19 cellular contexts compared by ENCODE assay signal in genomic region chr22:45144928-45145327, GRCh38. TPM values are rescaled to one million over a fixed set of nuclear protein-coding genes. Genes with fewer than 3 reads are reported as not detected.
DNase-seq lines count a peak whose midpoint lies in the region; ATAC-seq, FAIRE-seq and TF ChIP-seq lines count a peak whose summit lies in the region.
"Had no signal": no experiment of that assay in that cellular context is flagged by ENCODE, and none has a peak within 500 bp of the region (broad histone marks: within the 10 kb centered on the region; RNA-seq: fewer than 3 reads in every experiment).

No MANE protein-coding gene starts in this region.

- H3K36me3 ChIP-seq in IMR-90 (ENCODE audit: control insufficient read depth, insufficient read depth, low read length) (no peaks in the 10 kb centered on the region), H1 (ENCODE audit: control insufficient read depth in 2 of 4, insufficient read depth in 4 of 4, low read length in 3 of 4) (peaks cover 0 to 9% (median 4%) of the 10 kb centered on the region in 4 experiments; a peak in 4 of 8 replicates), osteoblast (ENCODE audit: insufficient read depth, low read length) (peaks cover under 1% of the 10 kb centered on the region), lower lobe of right lung (no peaks in the 10 kb centered on the region)

- no peak for FAIRE-seq in H1 (lab: Jason Lieb, UNC)
- FAIRE-seq: A549, G401.6, GM12892 had no signal

- TF ChIP-seq RAD21 in IMR-90 (IDR thresholded peaks at IDR 0.05; ENCODE audit: low read length) (no peak), H1 (IDR thresholded peaks at IDR 0.05 in 1 of 2, conservative IDR thresholded peaks at IDR 0.05 in 1 of 2; ENCODE audit: low read depth in 2 of 2, low read length in 2 of 2) (no peak)

- CTCF ChIA-PET in IMR-90 (lab: Yijun Ruan, JAX) (interaction anchor here (0.8 kb wide), 1 partner anchor 18 kb away, joined by 3 read pairs; no protein-coding TSS in a partner anchor), H1 (lab: Charles Lee; ENCODE audit: partially characterized antibody) (interaction anchor here (1.0 kb wide), 1 partner anchor 20 kb away, joined by 3 read pairs; no protein-coding TSS in a partner anchor)

- no peak for TF ChIP-seq EP300 in H1 (IDR thresholded peaks at IDR 0.05; ENCODE audit: borderline replicate concordance in 1 of 2, low read depth in 2 of 2, low read length in 2 of 2)

- H3K14ac ChIP-seq in IMR-90 (replicated peaks; ENCODE audit: low read depth, low read length) (no peak overlapping the region), H1 (ENCODE audit: insufficient read length) (no peak overlapping the region)

- no peak overlapping the region for H2AK9ac ChIP-seq in IMR-90 (replicated peaks; ENCODE audit: low read depth, low read length, poor library complexity)

- TF ChIP-seq CTCF in IMR-90 (conservative IDR thresholded peaks at IDR 0.05; ENCODE audit: low read depth, low read length) (no peak), H1 (IDR thresholded peaks at IDR 0.05; ENCODE audit: control extremely low read depth in 1 of 3, insufficient read depth in 1 of 3, low read depth in 1 of 3, low read length in 3 of 3) (no peak), osteoblast (IDR thresholded peaks at IDR 0.05; ENCODE audit: extremely low read depth, low read depth, low read length) (no peak), lower lobe of right lung (IDR thresholded peaks at IDR 0.05) (no peak)

- H3K9me3 ChIP-seq in IMR-90 (ENCODE audit: control insufficient read depth, insufficient read depth, low read length) (peaks cover 2% of the 10 kb centered on the region; the same call in 1 of the 2 replicates), H1 (ENCODE audit: insufficient read depth in 2 of 2, low read depth in 1 of 2, low read length in 1 of 2) (peaks cover 0 to 4% of the 10 kb centered on the region in 2 experiments; a peak in 1 of 4 replicates), osteoblast (ENCODE audit: low read depth, low read length) (no peaks in the 10 kb centered on the region), lower lobe of right lung (no peaks in the 10 kb centered on the region)
- H3K9me3 ChIP-seq: Caco-2 had no signal

- in situ Hi-C loops in IMR-90 (cut with MboI; ENCODE audit: low sequenced_read_pairs) (no loop called here), SK-MEL-5 (cut with HindIII; ENCODE audit: low pct_unique_long_range_greater_than_20kb, low sequenced_read_pairs) (no loop called here)

- no peak overlapping the region for H3K56ac ChIP-seq in IMR-90 (ENCODE audit: extremely low read depth, insufficient read depth, low read length)
- H3K56ac ChIP-seq in H1 (replicated peaks; ENCODE audit: insufficient read length, low read depth, low read length) = peak overlapping the region; percentile 36

- H3K9ac ChIP-seq in IMR-90 (ENCODE audit: low read depth, low read length) (no peak overlapping the region), H1 (replicated peaks in 1 of 4; ENCODE audit: extremely low read depth in 1 of 4, low read depth in 3 of 4, low read length in 3 of 4) (no peak overlapping the region)

- H3K79me2 ChIP-seq in H1 (ENCODE audit: control insufficient read depth in 1 of 2, insufficient read depth in 2 of 2, low read length in 2 of 2) = no peaks in the 10 kb centered on the region
- peaks cover 29% of the 10 kb centered on the region for H3K79me2 ChIP-seq in osteoblast (ENCODE audit: insufficient read depth, low read length)

- H3K27ac Mint-ChIP-seq in activated T-helper 2 cell treated with anti-CD3 and anti-CD28 coated beads, Interferon-gamma antibody, Interleukin-2, Interleukin-4, amounts not matched to agents 10 μg/mL and 5 μg/mL and 100 μg/mL, durations not matched to agents 14 hours and 24 hours and 36 hours = no peak overlapping the region
- H3K27ac Mint-ChIP-seq: CD8-positive, alpha-beta T cell had no signal

- no peaks in the 10 kb centered on the region for H3K4me1 Mint-ChIP-seq in activated T-helper 2 cell treated with anti-CD3 and anti-CD28 coated beads, Interferon-gamma antibody, Interleukin-2, Interleukin-4, amounts not matched to agents 10 μg/mL and 5 μg/mL and 100 μg/mL, durations not matched to agents 14 hours and 24 hours and 36 hours (ENCODE audit: low read depth)

- H2AK5ac ChIP-seq in IMR-90 (ENCODE audit: low read depth, low read length) = no peak overlapping the region
- no peak overlapping the region for H2AK5ac ChIP-seq in H1 (ENCODE audit: low read depth, low read length)

- WGBS in IMR-90 (ENCODE audit: extremely low coverage in 2 of 2, insufficient read length in 1 of 2), 2 experiments = no CpG with 5 or more reads among the region's 1 CpG
- 84% methylated on average over 1 of the region's 1 CpG; no CpG with 5 or more reads in 1 of the 2 experiments for WGBS in H1 (ENCODE audit: extremely low coverage in 1 of 2, insufficient coverage in 1 of 2, insufficient read length in 1 of 2, insufficient replicate concordance in 2 of 2, low coverage in 1 of 2, low lambda C conversion rate in 2 of 2, missing lambda C conversion rate in 1 of 2), 2 experiments

- no peaks in the 10 kb centered on the region for H3K27me3 Mint-ChIP-seq in activated T-helper 2 cell treated with anti-CD3 and anti-CD28 coated beads, Interferon-gamma antibody, Interleukin-2, Interleukin-4, amounts not matched to agents 10 μg/mL and 5 μg/mL and 100 μg/mL, durations not matched to agents 14 hours and 24 hours and 36 hours (ENCODE audit: low read depth)

- H3K18ac ChIP-seq in IMR-90 (ENCODE audit: low read depth, low read length) (no peak overlapping the region), H1 (ENCODE audit: extremely low read depth, low read length) (no peak overlapping the region)

- H2BK15ac ChIP-seq in IMR-90 (ENCODE audit: low read depth, low read length) (no peak overlapping the region), H1 (ENCODE audit: low read length) (no peak overlapping the region)

- H2AFZ ChIP-seq in IMR-90 (replicated peaks; ENCODE audit: low read length, poor library complexity) = no peak overlapping the region
- no peak overlapping the region for H2AFZ ChIP-seq in H1 (ENCODE audit: low read length)
- H2AFZ ChIP-seq in osteoblast (ENCODE audit: low read length) = no peak overlapping the region

- no peak overlapping the region for H2BK12ac ChIP-seq in H1 (ENCODE audit: low read depth, low read length)

- H4K8ac ChIP-seq in IMR-90 (ENCODE audit: low read depth in 2 of 2, low read length in 2 of 2) (no peak overlapping the region), H1 (ENCODE audit: extremely low read depth, insufficient read depth, low read length) (no peak overlapping the region)

- H3K27me3 ChIP-seq in IMR-90 (ENCODE audit: control insufficient read depth, insufficient read depth, low read length) = no peaks in the 10 kb centered on the region
- H3K27me3 ChIP-seq in H1 (replicated peaks in 1 of 4; ENCODE audit: control insufficient read depth in 3 of 4, extremely low read depth in 1 of 4, insufficient read depth in 3 of 4, low read length in 3 of 4) = no peaks in the 10 kb centered on the region
- H3K27me3 ChIP-seq in osteoblast (ENCODE audit: insufficient read depth, low read length) = no peaks in the 10 kb centered on the region
- no peaks in the 10 kb centered on the region for H3K27me3 ChIP-seq in lower lobe of right lung (ENCODE audit: low read depth)

- no peaks in the 10 kb centered on the region for H3K9me1 ChIP-seq in IMR-90 (ENCODE audit: insufficient read depth, low read length)

- H3K36me3 Mint-ChIP-seq in activated T-helper 2 cell treated with anti-CD3 and anti-CD28 coated beads, Interferon-gamma antibody, Interleukin-2, Interleukin-4, amounts not matched to agents 10 μg/mL and 5 μg/mL and 100 μg/mL, durations not matched to agents 14 hours and 24 hours and 36 hours (ENCODE audit: low read depth) = peaks cover 5% of the 10 kb centered on the region
- H3K36me3 Mint-ChIP-seq: CD8-positive, alpha-beta T cell had no signal

- H3K9me3 Mint-ChIP-seq in activated T-helper 2 cell treated with anti-CD3 and anti-CD28 coated beads, Interferon-gamma antibody, Interleukin-2, Interleukin-4, amounts not matched to agents 10 μg/mL and 5 μg/mL and 100 μg/mL, durations not matched to agents 14 hours and 24 hours and 36 hours = no peaks in the 10 kb centered on the region
- H3K9me3 Mint-ChIP-seq: CD8-positive, alpha-beta T cell had no signal

- no peak overlapping the region for H4K91ac ChIP-seq in IMR-90 (ENCODE audit: insufficient read depth, low read depth, low read length)
- no peak overlapping the region for H4K91ac ChIP-seq in H1 (replicated peaks; ENCODE audit: insufficient read length, low read length)

- no peaks in the 10 kb centered on the region for H3K23me2 ChIP-seq in H1 (ENCODE audit: low read depth, low read length)

- intact Hi-C loops in IMR-90 (cut with micrococcal nuclease) = no loop called here
- intact Hi-C loops in lower lobe of right lung (cut with DNase I) = no loop called here
- intact Hi-C loops in activated T-helper 2 cell treated with anti-CD3 and anti-CD28 coated beads, Interferon-gamma antibody, Interleukin-2, Interleukin-4, amounts not matched to agents 10 μg/mL and 5 μg/mL and 100 μg/mL, durations not matched to agents 14 hours and 24 hours and 36 hours (cut with micrococcal nuclease) = no loop called here

- H2BK120ac ChIP-seq in IMR-90 (ENCODE audit: low read depth, low read length) (no peak overlapping the region), H1 (replicated peaks; ENCODE audit: low read depth, low read length) (no peak overlapping the region)

- H3K4ac ChIP-seq in IMR-90 (ENCODE audit: low read depth, low read length) (no peak overlapping the region), H1 (replicated peaks; ENCODE audit: insufficient read length, low read depth, low read length) (no peak overlapping the region)

- dilution Hi-C loops in IMR-90 (cut with HindIII; ENCODE audit: low sequenced_read_pairs, unreplicated experiment) = no loop called here

- H4K20me1 ChIP-seq in IMR-90 (ENCODE audit: insufficient read depth, low read length) (no peaks in the 10 kb centered on the region; the same call in 1 of the 2 replicates), H1 (replicated peaks in 1 of 2; ENCODE audit: control insufficient read depth in 1 of 2, insufficient read depth in 2 of 2, low read length in 2 of 2) (no peaks in the 10 kb centered on the region), osteoblast (ENCODE audit: insufficient read depth, low read length) (no peaks in the 10 kb centered on the region)

- ATAC-seq in IMR-90 (ENCODE audit: low read depth) (no peak), lower lobe of right lung (no peak)
- ATAC-seq: A549; CD8-positive, alpha-beta T cell had no signal

- no peak overlapping the region for H3K4me2 ChIP-seq in IMR-90 (ENCODE audit: low read depth, low read length)
- H3K4me2 ChIP-seq in H1 (ENCODE audit: insufficient read depth in 1 of 2, low read depth in 2 of 2, low read length in 2 of 2) = no peak overlapping the region
- H3K4me2 ChIP-seq in osteoblast (ENCODE audit: insufficient read depth, low read length) = no peak overlapping the region
- H3K4me2 ChIP-seq: A549 had no signal

- H3K79me1 ChIP-seq in IMR-90 (ENCODE audit: low read depth in 1 of 2, low read length in 2 of 2) (peaks cover 0 to 10% of the 10 kb centered on the region in 2 experiments; a peak in 2 of 4 replicates), H1 (ENCODE audit: low read depth, low read length) (no peaks in the 10 kb centered on the region)

- POLR2A ChIA-PET in IMR-90 (lab: Charles Lee; ENCODE audit: unreplicated experiment) (no interaction called here), H1 (lab: Charles Lee; ENCODE audit: partially characterized antibody) (interaction anchor here (1.3 to 1.5 kb wide), 2 partner anchors 8 to 20 kb away, joined by 3 to 4 read pairs; no protein-coding TSS in a partner anchor)

- H3K27ac ChIP-seq in IMR-90 (ENCODE audit: insufficient read depth, low read length) (no peak overlapping the region), H1 (ENCODE audit: low read depth, low read length) (no peak overlapping the region), osteoblast (ENCODE audit: low read depth, low read length) (no peak overlapping the region), lower lobe of right lung (no peak overlapping the region)
- H3K27ac ChIP-seq: A549 had no signal

- TF ChIP-seq POLR2A in IMR-90 (IDR thresholded peaks at IDR 0.05; ENCODE audit: low read depth, low read length) (no peak), H1 (IDR thresholded peaks at IDR 0.05; ENCODE audit: control extremely low read depth in 1 of 2, low read depth in 2 of 2, low read length in 2 of 2) (no peak)

- no TSS peak for BruUV-seq in IMR-90 (replicated peaks; lab: Mats Ljungman, UMichigan)

- DNase-seq in IMR-90 = no peak
- DNase-seq in SK-MEL-5 (ENCODE audit: low read depth, low spot score) = peak; percentile 32
- DNase-seq in H1 (ENCODE audit: low read depth in 1 of 2, low spot score in 2 of 2) = no peak
- peak; percentile 63 for DNase-seq in osteoblast (ENCODE audit: insufficient read length, low spot score, missing footprints)
- DNase-seq in activated naive CD4-positive, alpha-beta T cell treated with anti-CD3 and anti-CD28 coated beads, Interleukin-2, amount 50 U/mL, for 16 hours = no peak
- DNase-seq in lower lobe of right lung = no peak
- no peak for DNase-seq in activated T-helper 2 cell treated with anti-CD3 and anti-CD28 coated beads, Interferon-gamma antibody, Interleukin-2, Interleukin-4, amounts not matched to agents 10 μg/mL and 5 μg/mL and 100 μg/mL, durations not matched to agents 14 hours and 24 hours and 36 hours (ENCODE audit: low spot score)
- DNase-seq: 8988T; C1 segment of cervical spinal cord; Caco-2; CD8-positive, alpha-beta T cell; DMS153; DND-41; GOT3; H7; HCEC 1CT had no signal

- H3K4me3 Mint-ChIP-seq in activated T-helper 2 cell treated with anti-CD3 and anti-CD28 coated beads, Interferon-gamma antibody, Interleukin-2, Interleukin-4, amounts not matched to agents 10 μg/mL and 5 μg/mL and 100 μg/mL, durations not matched to agents 14 hours and 24 hours and 36 hours (ENCODE audit: low read depth) = no peak overlapping the region
- H3K4me3 Mint-ChIP-seq: CD8-positive, alpha-beta T cell had no signal

- H2BK20ac ChIP-seq in IMR-90 (ENCODE audit: low read depth, low read length) (no peak overlapping the region), H1 (ENCODE audit: low read length) (no peak overlapping the region)

- H3K4me3 ChIP-seq in IMR-90 (ENCODE audit: insufficient read depth, low read depth, low read length) (no peak overlapping the region), H1 (ENCODE audit: extremely low read depth in 1 of 4, insufficient read depth in 2 of 4, low read depth in 3 of 4, low read length in 4 of 4) (no peak overlapping the region), osteoblast (ENCODE audit: insufficient read depth, low read length) (no peak overlapping the region), lower lobe of right lung (no peak overlapping the region)
- H3K4me3 ChIP-seq: A549 had no signal

- H3K23ac ChIP-seq in IMR-90 (ENCODE audit: low read depth, low read length) = no peak overlapping the region
- H3K23ac ChIP-seq in H1 (ENCODE audit: insufficient read length) = no peak overlapping the region

- H2BK5ac ChIP-seq in IMR-90 (ENCODE audit: low read depth, low read length, poor library complexity, severe bottlenecking) (no peak overlapping the region), H1 (ENCODE audit: low read depth, low read length) (no peak overlapping the region)

- H4K5ac ChIP-seq in IMR-90 (ENCODE audit: low read depth, low read length) (no peak overlapping the region), H1 (ENCODE audit: insufficient read length, low read depth, low read length) (no peak overlapping the region)

- peaks cover 2% of the 10 kb centered on the region for H3K4me1 ChIP-seq in IMR-90 (ENCODE audit: control insufficient read depth, insufficient read depth, low read length)
- no peaks in the 10 kb centered on the region for H3K4me1 ChIP-seq in H1 (replicated peaks in 1 of 4; ENCODE audit: control insufficient read depth in 3 of 4, insufficient read depth in 4 of 4, low read length in 3 of 4)
- peaks cover 8% of the 10 kb centered on the region for H3K4me1 ChIP-seq in osteoblast (ENCODE audit: insufficient read depth, low read length)
- H3K4me1 ChIP-seq in lower lobe of right lung = no peaks in the 10 kb centered on the region
- H3K4me1 ChIP-seq: A549, Caco-2 had no signal

RNA-seq across cellular contexts. Expression of gene NUP50, which starts 18.8 kb away (rescaled TPM):
- total RNA-seq in IMR-90 (2012; rRNA removed) (61.1 and 65.4 TPM in 2 replicates), osteoblast (34.8 and 54.3 TPM in 2 replicates), lower lobe of right lung (49.5 TPM)
- polyA plus RNA-seq in IMR-90 (2012; rRNA removed) (10.3 and 12.8 TPM in 2 replicates), H1 (2011; rRNA removed) (16.4 and 20.0 TPM in 2 replicates)
- 6.0 and 7.5 TPM in 2 replicates for polyA plus RNA-seq in IMR-90 (2012; cell fraction: cytosol; rRNA removed)
- 5.9 and 17.2 TPM in 2 replicates for polyA plus RNA-seq in IMR-90 (2012; cell fraction: nucleus; rRNA removed; ENCODE audit: low replicate concordance)
- total RNA-seq in SK-MEL-5 (2014; rRNA removed; shearing (Covaris generic)) = 186 and 187 TPM in 2 replicates
- 136 and 201 TPM in 2 replicates for polyA plus RNA-seq in SK-MEL-5 (2015; cell fraction: cytosol; rRNA removed)
- 142 and 178 TPM in 2 replicates for polyA plus RNA-seq in SK-MEL-5 (2015; cell fraction: nucleus; rRNA removed)
- 112 and 118 TPM in 2 replicates for total RNA-seq in H1 (2021; fragmentation: NEBNext Ultra II Directional; extraction: Animal tissue kit (Norgen Biotek cat#: 25700))
- polyA plus RNA-seq in H1 (2011; cell fraction: cytosol; rRNA removed) = 21.3 TPM
- 56.5 TPM for polyA plus RNA-seq in H1 (2011; cell fraction: nucleus; rRNA removed)
- polyA plus RNA-seq in H1 (2012, experiment 1 of 2) = 45.2 to 74.0 TPM (median 59.8 TPM) in 4 replicates
- 3.5 TPM for polyA plus RNA-seq in H1 (2012, experiment 2 of 2)
- 49.7 TPM for polyA plus RNA-seq in H1 (2013, experiment 1 of 2)
- 48.2 TPM for polyA plus RNA-seq in H1 (2013, experiment 2 of 2)
- 108 and 121 TPM in 2 replicates for polyA minus RNA-seq in H1 (2011; rRNA and poly(A)+ RNA removed)
- polyA minus RNA-seq in H1 (2011; cell fraction: cytosol; rRNA and poly(A)+ RNA removed) = 35.6 TPM
- polyA minus RNA-seq in H1 (2011; cell fraction: nucleus; rRNA and poly(A)+ RNA removed) = 45.5 TPM
- 150 and 165 TPM in 2 replicates for total RNA-seq in activated T-helper 2 cell treated with anti-CD3 and anti-CD28 coated beads, Interferon-gamma antibody, Interleukin-2, Interleukin-4, amounts not matched to agents 10 μg/mL and 5 μg/mL and 100 μg/mL, durations not matched to agents 14 hours and 24 hours and 36 hours

Comparison
In these comparisons a context has a peak if more than half of its experiments do, and no peak if none do; other contexts are left out.
1. DNase-seq: peak in SK-MEL-5 (single experiment) and osteoblast (single experiment); none in IMR-90 (single experiment), H1 (0 of 2), activated naive CD4-positive, alpha-beta T cell treated with anti-CD3 and anti-CD28 coated beads, Interleukin-2, amount 50 U/mL, for 16 hours (single experiment), lower lobe of right lung (single experiment) and activated T-helper 2 cell treated with anti-CD3 and anti-CD28 coated beads, Interferon-gamma antibody, Interleukin-2, Interleukin-4, amounts not matched to agents 10 μg/mL and 5 μg/mL and 100 μg/mL, durations not matched to agents 14 hours and 24 hours and 36 hours (single experiment).